In genomic region chr6:35068644-35069043, GRCh38 we compare ENCODE assay signal across 29 cellular contexts.
A peak's percentile ranks its signal among the peaks of the same experiment; 100 is the strongest.
DNase-seq lines count a peak whose midpoint lies in the region; ATAC-seq and TF ChIP-seq lines count a peak whose summit lies in the region.
"Had no signal": no experiment of that assay in that cellular context is flagged by ENCODE, and none has a peak within 500 bp of the region (broad histone marks: within the 10 kb centered on the region; RNA-seq: fewer than 3 reads in every experiment).

No MANE protein-coding gene starts in this region.

- H3K36me3 ChIP-seq in gastroesophageal sphincter (peaks cover 0 to 95% of the 10 kb centered on the region in 2 donors), suprapubic skin (peaks cover 28% of the 10 kb centered on the region)
- H3K36me3 ChIP-seq: breast epithelium had no signal

- H3K4me1 ChIP-seq in gastroesophageal sphincter (peaks cover 7 to 78% (median 10%) of the 10 kb centered on the region in 3 donors), suprapubic skin (peaks cover 8% of the 10 kb centered on the region)
- H3K4me1 ChIP-seq: breast epithelium, parathyroid adenoma had no signal

- H3K27me3 Mint-ChIP-seq in nephron progenitor cell (ENCODE audit: low read depth, poor library complexity): peaks cover 8% of the 10 kb centered on the region

- H3K27ac ChIP-seq in gastroesophageal sphincter: peak overlapping the region; percentile 39 to 76 (median 72)
- peak overlapping the region; percentile 39 for H3K27ac ChIP-seq in suprapubic skin
- H3K27ac ChIP-seq: 22Rv1, breast epithelium, parathyroid adenoma had no signal

- WGBS in gastroesophageal sphincter (ENCODE audit: low coverage in 1 of 2), 2 donors: 74% methylated on average over 4 of the region's 7 CpGs; no CpG with 5 or more reads in 1 of the 2 donors
- WGBS in suprapubic skin: 75% methylated on average over 7 of the region's 7 CpGs

- H3K9me3 ChIP-seq in gastroesophageal sphincter: no peaks in the 10 kb centered on the region
- no peaks in the 10 kb centered on the region for H3K9me3 ChIP-seq in suprapubic skin
- H3K9me3 ChIP-seq: breast epithelium had no signal

- no peak for TF ChIP-seq CTCF in gastroesophageal sphincter (IDR thresholded peaks at IDR 0.05)
- no peak for TF ChIP-seq CTCF in nephron progenitor cell (IDR thresholded peaks at IDR 0.05)
- TF ChIP-seq CTCF in suprapubic skin (IDR thresholded peaks at IDR 0.05): no peak

- H3K9me3 Mint-ChIP-seq in nephron progenitor cell: no peaks in the 10 kb centered on the region
- H3K9me3 Mint-ChIP-seq: activated naive CD4-positive, alpha-beta T cell treated with anti-CD3 and anti-CD28 coated beads, Interleukin-2, amount 50 U/mL, for 72 hours; nephron had no signal

- H3K36me3 Mint-ChIP-seq in nephron progenitor cell (ENCODE audit: low read depth): peaks cover 8% of the 10 kb centered on the region

- TF ChIP-seq EP300 in gastroesophageal sphincter (IDR thresholded peaks at IDR 0.05): no peak
- no peak for TF ChIP-seq EP300 in suprapubic skin (IDR thresholded peaks at IDR 0.05)

- H3K27me3 ChIP-seq in gastroesophageal sphincter (no peaks in the 10 kb centered on the region), suprapubic skin (no peaks in the 10 kb centered on the region)
- H3K27me3 ChIP-seq: breast epithelium had no signal

- H3K4me3 Mint-ChIP-seq in nephron progenitor cell: no peak overlapping the region
- H3K4me3 Mint-ChIP-seq: activated CD8-positive, alpha-beta T cell treated with anti-CD3 and anti-CD28 coated beads, Interleukin-2, amount 10 ng/mL, durations not matched to agents 7 days and 5 days; nephron had no signal

- DNase-seq in NCI-H82 (lab: John Stamatoyannopoulos, UW): peak; percentile 32
- no peak for DNase-seq in NCI-H82 treated with DMSO at 0.1 percent for 48 hours (lab: John Stamatoyannopoulos, UW; ENCODE audit: unreplicated experiment)
- DNase-seq in nephron progenitor cell: no peak
- DNase-seq in suprapubic skin (ENCODE audit: low spot score in 2 of 2): no peak
- DNase-seq in NCI-H1930 (lab: John Stamatoyannopoulos, UW): no peak
- no peak for DNase-seq in kidney tubule cell (ENCODE audit: low spot score)
- no peak for DNase-seq in SK-N-DZ (ENCODE audit: low spot score)
- DNase-seq: activated CD4-positive, alpha-beta T cell treated with anti-CD3 and anti-CD28 coated beads for 4 hours; activated CD8-positive, alpha-beta T cell treated with anti-CD3 and anti-CD28 coated beads, Interleukin-2, amount 10 ng/mL, durations not matched to agents 7 days and 5 days; activated effector memory CD4-positive, alpha-beta T cell treated with Interleukin-2 at 50 U/mL for 16 hours; C1 segment of cervical spinal cord; COR-L47; head of caudate nucleus; NCI-H1417; NCI-H2029 treated with DMSO at 0.1 percent for 48 hours; NCI-H524 treated with DMSO at 0.1 percent for 48 hours; SIG-M5; stimulated activated CD4-positive, alpha-beta T cell treated with anti-CD3 and anti-CD28 coated beads, Interleukin-4, amount 100 ng/mL, for 4 hours; SW 1271; T-helper 9 cell had no signal

- peaks cover 12% of the 10 kb centered on the region for H3K4me1 Mint-ChIP-seq in nephron progenitor cell
- H3K4me1 Mint-ChIP-seq: nephron had no signal

- ATAC-seq in gastroesophageal sphincter: no peak
- ATAC-seq: activated CD8-positive, alpha-beta T cell treated with anti-CD3 and anti-CD28 coated beads, Interleukin-2, amount 10 ng/mL, durations not matched to agents 7 days and 5 days; activated naive CD4-positive, alpha-beta T cell treated with anti-CD3 and anti-CD28 coated beads, Interleukin-2, amount 50 U/mL, for 72 hours; HepG2; Panc1 had no signal

- no peak for TF ChIP-seq POLR2A in gastroesophageal sphincter (IDR thresholded peaks at IDR 0.05)
- TF ChIP-seq POLR2A in suprapubic skin (IDR thresholded peaks at IDR 0.05): no peak

- H3K4me3 ChIP-seq in gastroesophageal sphincter: no peak overlapping the region
- no peak overlapping the region for H3K4me3 ChIP-seq in suprapubic skin
- H3K4me3 ChIP-seq: breast epithelium, lung had no signal

- H3K27ac Mint-ChIP-seq in nephron progenitor cell: peak overlapping the region; percentile 64
- H3K27ac Mint-ChIP-seq: activated CD8-positive, alpha-beta T cell treated with anti-CD3 and anti-CD28 coated beads, Interleukin-2, amount 10 ng/mL, durations not matched to agents 7 days and 5 days; activated naive CD4-positive, alpha-beta T cell treated with anti-CD3 and anti-CD28 coated beads, Interleukin-2, amount 50 U/mL, for 72 hours; nephron had no signal
